ENCODE assay signal across 9 cellular contexts in genomic region chr17:68759343-68760140, GRCh38.
DNase-seq lines count a peak whose midpoint lies in the region; ATAC-seq and TF ChIP-seq lines count a peak whose summit lies in the region.
"Had no signal": no experiment of that assay in that cellular context is flagged by ENCODE, and none has a peak within 500 bp of the region (broad histone marks: within the 10 kb centered on the region; RNA-seq: fewer than 3 reads in every experiment).

No MANE protein-coding gene starts in this region.

- H3K4me1 ChIP-seq in body of pancreas = peaks cover 9% of the 10 kb centered on the region

- intact Hi-C loops in body of pancreas (cut with DNase I) = loop anchor here (10.0 kb wide), 1 partner anchor 225 kb away; no protein-coding TSS in a partner anchor

- ATAC-seq in HG02678 (IDR thresholded peaks at IDR 0.05; ENCODE audit: unreplicated experiment) (peak; percentile 84), body of pancreas (peak; percentile 100)

- H3K27me3 ChIP-seq in body of pancreas = no peaks in the 10 kb centered on the region
- H3K27me3 ChIP-seq: BLaER1 had no signal

- peak in 1 of 3 donors; percentile 16 for TF ChIP-seq POLR2A in body of pancreas (IDR thresholded peaks at IDR 0.05)

- peak overlapping the region; percentile 69 to 74 (median 70) for H3K27ac ChIP-seq in body of pancreas
- H3K27ac ChIP-seq: BLaER1 had no signal

- no peaks in the 10 kb centered on the region for H3K9me3 ChIP-seq in body of pancreas

- DNase-seq in DMS79 treated with DMSO at 0.1 percent for 48 hours (lab: John Stamatoyannopoulos, UW) (peak; percentile 45), DMS79 (lab: John Stamatoyannopoulos, UW) (no peak), NCI-H1092 treated with DMSO at 0.1 percent for 48 hours (lab: John Stamatoyannopoulos, UW) (peak; percentile 75), SK-MEL-5 (ENCODE audit: low read depth, low spot score) (peak; percentile 99), body of pancreas (peak; percentile 89 to 94 (median 92)), iPS DF 4.7 (ENCODE audit: extremely low read depth, low spot score) (peak; percentile 81), retinal pigment epithelial cell (ENCODE audit: low read depth) (peak; percentile 78)

- H3K4me3 ChIP-seq in body of pancreas = no peak overlapping the region
- H3K4me3 ChIP-seq in retinal pigment epithelial cell (ENCODE audit: low read length) = peak overlapping the region; percentile 52
- H3K4me3 ChIP-seq: BLaER1 had no signal

- no peaks in the 10 kb centered on the region for H3K36me3 ChIP-seq in body of pancreas (replicated peaks in 1 of 2; ENCODE audit: insufficient read depth in 1 of 2, low read depth in 2 of 2)
- H3K36me3 ChIP-seq: BLaER1 had no signal

- in situ Hi-C loops in SK-MEL-5 (cut with HindIII; ENCODE audit: low pct_unique_long_range_greater_than_20kb, low sequenced_read_pairs) = no loop called here

- TF ChIP-seq CTCF in body of pancreas (IDR thresholded peaks at IDR 0.05) (peak; percentile 70 to 96 (median 95)), retinal pigment epithelial cell (conservative IDR thresholded peaks at IDR 0.05; ENCODE audit: low read depth, low read length) (peak; percentile 98)

- WGBS in body of pancreas, 2 donors = 5 to 8% methylated on average over 12 of the region's 12 CpGs
